Comparison of ENCODE assay signal across 17 cellular contexts in the genomic region with DNA sequence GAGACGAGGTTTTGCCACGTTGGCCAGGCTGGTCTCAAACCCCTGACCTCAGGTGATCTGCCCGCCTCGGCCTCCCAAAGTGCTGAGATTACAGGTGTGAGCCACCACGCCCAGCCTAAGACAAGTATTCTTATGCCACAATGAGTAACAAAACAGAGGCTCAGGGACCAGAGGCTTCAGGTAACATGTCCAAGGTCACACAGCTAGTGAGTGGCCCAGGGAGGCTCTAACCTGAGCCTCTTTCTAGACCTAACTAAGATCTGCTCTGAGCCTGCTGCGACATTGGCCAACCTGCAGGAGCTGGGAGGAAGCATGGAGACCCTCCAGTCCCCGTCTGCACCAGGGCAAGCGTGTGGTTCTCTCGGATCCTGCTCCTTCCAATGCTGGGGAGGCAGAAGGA.
DNase-seq lines count a peak whose midpoint lies in the region; ATAC-seq and TF ChIP-seq lines count a peak whose summit lies in the region.
"Had no signal": no experiment of that assay in that cellular context is flagged by ENCODE, and none has a peak within 500 bp of the region (broad histone marks: within the 10 kb centered on the region; RNA-seq: fewer than 3 reads in every experiment).

No MANE protein-coding gene starts in this region.

- peaks cover 40% of the 10 kb centered on the region for H3K36me3 Mint-ChIP-seq in GM23338 (ENCODE audit: low read depth)
- peaks cover 25% of the 10 kb centered on the region for H3K36me3 Mint-ChIP-seq in brain
- peaks cover 35 to 55% of the 10 kb centered on the region in 2 donors for H3K36me3 Mint-ChIP-seq in stimulated activated naive B cell treated with anti-CD40 and anti-IgM and Interleukin-4, amounts not matched to agents 10 μg/mL and 1 μg/mL and 100 μg/mL, for 72 hours
- H3K36me3 Mint-ChIP-seq in CD8-positive, alpha-beta T cell, result peaks cover 26% of the 10 kb centered on the region
- peaks cover 4 to 34% of the 10 kb centered on the region in 2 donors for H3K36me3 Mint-ChIP-seq in activated naive CD4-positive, alpha-beta T cell treated with anti-CD3 and anti-CD28 coated beads, Interleukin-2, amount 50 U/mL, for 72 hours

- H3F3A ChIP-seq in GM23338 (replicated peaks; ENCODE audit: low read depth), result no peaks in the 10 kb centered on the region; the same call in 1 of the 2 replicates

- no peaks in the 10 kb centered on the region; the same call in none of the 2 replicates for H4K20me1 ChIP-seq in GM23338 (replicated peaks; ENCODE audit: insufficient read depth)

- DNase-seq in GM23338 (ENCODE audit: low spot score) (no peak), lower lobe of right lung (no peak), NCI-H1105 (lab: John Stamatoyannopoulos, UW) (no peak), NCI-H748 treated with DMSO at 0.1 percent for 48 hours (lab: John Stamatoyannopoulos, UW) (no peak)
- no peak for DNase-seq in stimulated activated naive B cell treated with anti-CD40 and anti-IgM and Interleukin-4, amounts not matched to agents 10 μg/mL and 1 μg/mL and 100 μg/mL, for 72 hours
- no peak for DNase-seq in CD8-positive, alpha-beta T cell
- no peak for DNase-seq in activated naive CD4-positive, alpha-beta T cell treated with anti-CD3 and anti-CD28 coated beads, Interleukin-2, amount 50 U/mL, for 72 hours (ENCODE audit: low spot score in 2 of 2)
- DNase-seq: activated naive CD4-positive, alpha-beta T cell treated with anti-CD3 and anti-CD28 coated beads for 36 hours; kidney glomerular epithelial cell; naive B cell; NCI-H1417 treated with DMSO at 0.1 percent for 48 hours; NCI-H226; PC-3; stimulated activated CD4-positive, alpha-beta T cell treated with anti-CD3 and anti-CD28 coated beads, Interleukin-4, amount 100 ng/mL, for 1 hour; WERI-Rb-1 had no signal

- H3K27me3 ChIP-seq in GM23338 (ENCODE audit: insufficient read depth) (no peaks in the 10 kb centered on the region), lower lobe of right lung (ENCODE audit: low read depth) (no peaks in the 10 kb centered on the region)
- no peaks in the 10 kb centered on the region for H3K27me3 ChIP-seq in CD8-positive, alpha-beta T cell (ENCODE audit: insufficient read depth, low read length)

- H3K27me3 Mint-ChIP-seq in GM23338 (ENCODE audit: insufficient read depth, low read depth, poor library complexity), result peaks cover 16% of the 10 kb centered on the region
- H3K27me3 Mint-ChIP-seq in brain, result peaks cover 3% of the 10 kb centered on the region
- H3K27me3 Mint-ChIP-seq in stimulated activated naive B cell treated with anti-CD40 and anti-IgM and Interleukin-4, amounts not matched to agents 10 μg/mL and 1 μg/mL and 100 μg/mL, for 72 hours, result no peaks in the 10 kb centered on the region
- H3K27me3 Mint-ChIP-seq in CD8-positive, alpha-beta T cell (ENCODE audit: low read depth), result no peaks in the 10 kb centered on the region
- H3K27me3 Mint-ChIP-seq: naive B cell had no signal

- no peak overlapping the region for H2AFZ ChIP-seq in GM23338

- H3K4me1 ChIP-seq in GM23338 (ENCODE audit: insufficient read depth), result peaks cover 77% of the 10 kb centered on the region
- H3K4me1 ChIP-seq in lower lobe of right lung, result peaks cover 29% of the 10 kb centered on the region
- H3K4me1 ChIP-seq in CD8-positive, alpha-beta T cell (ENCODE audit: insufficient read depth, low read length), result peaks cover 4% of the 10 kb centered on the region

- intact Hi-C loops in lower lobe of right lung (cut with DNase I), result no loop called here
- intact Hi-C loops in CD8-positive, alpha-beta T cell (cut with DNase I, micrococcal nuclease), result loop anchor here in 1 of 2 experiments (5.0 kb wide), 1 partner anchor 428 kb away; no protein-coding TSS in a partner anchor

- no peaks in the 10 kb centered on the region for H3K9me3 ChIP-seq in lower lobe of right lung
- no peaks in the 10 kb centered on the region for H3K9me3 ChIP-seq in CD8-positive, alpha-beta T cell (ENCODE audit: low read length)

- POLR2A ChIA-PET in CD8-positive, alpha-beta T cell (lab: Charles Lee), result interaction anchor here (1.5 kb wide), 1 partner anchor 26 kb away, joined by 3 read pairs; no protein-coding TSS in a partner anchor

- H3K9me3 Mint-ChIP-seq in GM23338 (no peaks in the 10 kb centered on the region), brain (no peaks in the 10 kb centered on the region)
- no peaks in the 10 kb centered on the region for H3K9me3 Mint-ChIP-seq in stimulated activated naive B cell treated with anti-CD40 and anti-IgM and Interleukin-4, amounts not matched to agents 10 μg/mL and 1 μg/mL and 100 μg/mL, for 72 hours
- H3K9me3 Mint-ChIP-seq in CD8-positive, alpha-beta T cell, result no peaks in the 10 kb centered on the region
- H3K9me3 Mint-ChIP-seq in activated naive CD4-positive, alpha-beta T cell treated with anti-CD3 and anti-CD28 coated beads, Interleukin-2, amount 50 U/mL, for 72 hours, result no peaks in the 10 kb centered on the region
- H3K9me3 Mint-ChIP-seq: activated naive CD4-positive, alpha-beta T cell treated with anti-CD3 and anti-CD28 coated beads for 36 hours; naive B cell had no signal

- H3K4me1 Mint-ChIP-seq in GM23338 (peaks cover 75% of the 10 kb centered on the region), brain (peaks cover 90% of the 10 kb centered on the region)
- H3K4me1 Mint-ChIP-seq in stimulated activated naive B cell treated with anti-CD40 and anti-IgM and Interleukin-4, amounts not matched to agents 10 μg/mL and 1 μg/mL and 100 μg/mL, for 72 hours, result peaks cover 37 to 59% of the 10 kb centered on the region in 2 donors
- H3K4me1 Mint-ChIP-seq in CD8-positive, alpha-beta T cell (ENCODE audit: low read depth), result peaks cover 46% of the 10 kb centered on the region

- peak overlapping the region; percentile 64; the same call in 1 of the 2 replicates for H3K4me2 ChIP-seq in GM23338

- H3K27ac Mint-ChIP-seq in GM23338, result peak overlapping the region; percentile 66; the same call in 1 of the 2 replicates
- peak overlapping the region in 3 of 5 experiments; percentile 45 to 90 (median 89) for H3K27ac Mint-ChIP-seq in brain
- H3K27ac Mint-ChIP-seq in stimulated activated naive B cell treated with anti-CD40 and anti-IgM and Interleukin-4, amounts not matched to agents 10 μg/mL and 1 μg/mL and 100 μg/mL, for 72 hours, result peak overlapping the region; percentile 44
- H3K27ac Mint-ChIP-seq in CD8-positive, alpha-beta T cell, result no peak overlapping the region
- peak overlapping the region in 1 of 2 donors; percentile 61 for H3K27ac Mint-ChIP-seq in activated naive CD4-positive, alpha-beta T cell treated with anti-CD3 and anti-CD28 coated beads, Interleukin-2, amount 50 U/mL, for 72 hours
- H3K27ac Mint-ChIP-seq: activated naive CD4-positive, alpha-beta T cell treated with anti-CD3 and anti-CD28 coated beads for 36 hours had no signal

- H3K4me3 Mint-ChIP-seq in GM23338 (no peak overlapping the region), brain (no peak overlapping the region)
- H3K4me3 Mint-ChIP-seq in stimulated activated naive B cell treated with anti-CD40 and anti-IgM and Interleukin-4, amounts not matched to agents 10 μg/mL and 1 μg/mL and 100 μg/mL, for 72 hours, result peak overlapping the region in 1 of 2 donors; percentile 13
- no peak overlapping the region for H3K4me3 Mint-ChIP-seq in CD8-positive, alpha-beta T cell
- H3K4me3 Mint-ChIP-seq: activated naive CD4-positive, alpha-beta T cell treated with anti-CD3 and anti-CD28 coated beads for 36 hours had no signal

- H3K27ac ChIP-seq in GM23338 (ENCODE audit: low read depth) (peak overlapping the region; percentile 85), lower lobe of right lung (peak overlapping the region; percentile 37)
- no peak overlapping the region for H3K27ac ChIP-seq in CD8-positive, alpha-beta T cell (ENCODE audit: low read depth, low read length)
- H3K27ac ChIP-seq: WERI-Rb-1 had no signal

- H3K9me2 ChIP-seq in GM23338 (ENCODE audit: insufficient read depth), result no peaks in the 10 kb centered on the region

- no peak for TF ChIP-seq CTCF in GM23338 (conservative IDR thresholded peaks at IDR 0.05; ENCODE audit: low read depth in 2 of 2)
- TF ChIP-seq CTCF in brain (conservative IDR thresholded peaks at IDR 0.05), result no peak
- no peak for TF ChIP-seq CTCF in lower lobe of right lung (IDR thresholded peaks at IDR 0.05)
- no peak for TF ChIP-seq CTCF in CD8-positive, alpha-beta T cell (IDR thresholded peaks at IDR 0.05)

- peaks cover 100% of the 10 kb centered on the region for H3K79me2 ChIP-seq in GM23338 (replicated peaks; ENCODE audit: insufficient read depth)

- ATAC-seq in GM23338 (peak; percentile 11), lower lobe of right lung (no peak)
- no peak for ATAC-seq in stimulated activated naive B cell treated with anti-CD40 and anti-IgM and Interleukin-4, amounts not matched to agents 10 μg/mL and 1 μg/mL and 100 μg/mL, for 72 hours (replicated peaks)
- no peak for ATAC-seq in CD8-positive, alpha-beta T cell
- ATAC-seq in activated naive CD4-positive, alpha-beta T cell treated with anti-CD3 and anti-CD28 coated beads, Interleukin-2, amount 50 U/mL, for 72 hours, result no peak
- ATAC-seq: K562, PC-3 had no signal

- H3K4me3 ChIP-seq in GM23338, result no peak overlapping the region
- no peak overlapping the region for H3K4me3 ChIP-seq in lower lobe of right lung
- no peak overlapping the region for H3K4me3 ChIP-seq in CD8-positive, alpha-beta T cell (ENCODE audit: low read depth, low read length)
- H3K4me3 ChIP-seq: K562 had no signal

- peaks cover 3% of the 10 kb centered on the region; the same call in 1 of the 2 replicates for H3K36me3 ChIP-seq in GM23338 (ENCODE audit: insufficient read depth)
- no peaks in the 10 kb centered on the region for H3K36me3 ChIP-seq in lower lobe of right lung
- no peaks in the 10 kb centered on the region for H3K36me3 ChIP-seq in CD8-positive, alpha-beta T cell (ENCODE audit: insufficient read depth, low read length)
- H3K36me3 ChIP-seq: WERI-Rb-1 had no signal

- CTCF ChIA-PET in CD8-positive, alpha-beta T cell (lab: Charles Lee), result interaction anchor here (1.5 kb wide), 1 partner anchor 76 kb away, joined by 4 read pairs; no protein-coding TSS in a partner anchor

TF ChIP-seq in GM23338, 12 proteins besides CTCF, POLR2A, EP300 and RAD21:
- TF ChIP-seq ZNF331 (CRISPR knock-in tag; IDR thresholded peaks at IDR 0.05; ENCODE audit: low read depth) (no peak), POLR2AphosphoS5 (IDR thresholded peaks at IDR 0.05; ENCODE audit: low read depth) (no peak), EZH2 (IDR thresholded peaks at IDR 0.05; ENCODE audit: low read depth, unreplicated experiment) (no peak), JUNB (IDR thresholded peaks at IDR 0.05; ENCODE audit: unreplicated experiment) (no peak)
- TF ChIP-seq, protein P1, sequence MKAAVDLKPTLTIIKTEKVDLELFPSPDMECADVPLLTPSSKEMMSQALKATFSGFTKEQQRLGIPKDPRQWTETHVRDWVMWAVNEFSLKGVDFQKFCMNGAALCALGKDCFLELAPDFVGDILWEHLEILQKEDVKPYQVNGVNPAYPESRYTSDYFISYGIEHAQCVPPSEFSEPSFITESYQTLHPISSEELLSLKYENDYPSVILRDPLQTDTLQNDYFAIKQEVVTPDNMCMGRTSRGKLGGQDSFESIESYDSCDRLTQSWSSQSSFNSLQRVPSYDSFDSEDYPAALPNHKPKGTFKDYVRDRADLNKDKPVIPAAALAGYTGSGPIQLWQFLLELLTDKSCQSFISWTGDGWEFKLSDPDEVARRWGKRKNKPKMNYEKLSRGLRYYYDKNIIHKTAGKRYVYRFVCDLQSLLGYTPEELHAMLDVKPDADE (IDR thresholded peaks at IDR 0.05), result no peak
TF ChIP-seq in GM23338: peak in this region for 0.
